ENCODE assay signal across 18 cellular contexts in genomic region chr2:231998046-231998445, GRCh38.
"Had no signal": no experiment of that assay in that cellular context is flagged by ENCODE, and none has a peak within 500 bp of the region (broad histone marks: within the 10 kb centered on the region; RNA-seq: fewer than 3 reads in every experiment).

No MANE protein-coding gene starts in this region.

- H3K36me3 Mint-ChIP-seq: immature natural killer cell had no signal

- H3K4me1 ChIP-seq: colonic mucosa, foreskin keratinocyte had no signal

- H3K4me1 Mint-ChIP-seq: nephron progenitor cell had no signal

- ATAC-seq: foreskin keratinocyte, psoas muscle had no signal

- H3K9me3 ChIP-seq: colonic mucosa, psoas muscle, sigmoid colon had no signal

- FAIRE-seq: endothelial cell of umbilical vein, small intestine had no signal

- H3K36me3 ChIP-seq: colonic mucosa, sigmoid colon had no signal

- H3K9me3 Mint-ChIP-seq: endodermal cell, immature natural killer cell, naive B cell, nephron progenitor cell had no signal

- H3K27ac Mint-ChIP-seq: endodermal cell, nephron progenitor cell had no signal

- DNase-seq: colonic mucosa; dermis blood vessel endothelial cell; endodermal cell; erythroblast; foreskin keratinocyte; immature natural killer cell; left cardiac atrium; mesendoderm; naive B cell; nephron progenitor cell; psoas muscle; retina; sigmoid colon; small intestine; stimulated activated CD4-positive, alpha-beta T cell treated with anti-CD3 and anti-CD28 coated beads, Interleukin-12 subunit alpha, Interleukin-12 subunit beta, amount 100 ng/mL, for 4 hours; stimulated activated naive CD4-positive, alpha-beta T cell treated with Interleukin-2 at 50 U/mL for 16 hours; trophoblast cell had no signal

- H3K27me3 Mint-ChIP-seq: naive B cell had no signal

- H3K27ac ChIP-seq: colonic mucosa, foreskin keratinocyte, psoas muscle, sigmoid colon had no signal

- H3K27me3 ChIP-seq: colonic mucosa, foreskin keratinocyte, sigmoid colon had no signal

- H3K4me3 ChIP-seq: colonic mucosa, psoas muscle, sigmoid colon had no signal

- H3K4me3 Mint-ChIP-seq: endodermal cell, immature natural killer cell, naive B cell, nephron progenitor cell had no signal
